9 cellular contexts compared by ENCODE assay signal in the genomic region with DNA sequence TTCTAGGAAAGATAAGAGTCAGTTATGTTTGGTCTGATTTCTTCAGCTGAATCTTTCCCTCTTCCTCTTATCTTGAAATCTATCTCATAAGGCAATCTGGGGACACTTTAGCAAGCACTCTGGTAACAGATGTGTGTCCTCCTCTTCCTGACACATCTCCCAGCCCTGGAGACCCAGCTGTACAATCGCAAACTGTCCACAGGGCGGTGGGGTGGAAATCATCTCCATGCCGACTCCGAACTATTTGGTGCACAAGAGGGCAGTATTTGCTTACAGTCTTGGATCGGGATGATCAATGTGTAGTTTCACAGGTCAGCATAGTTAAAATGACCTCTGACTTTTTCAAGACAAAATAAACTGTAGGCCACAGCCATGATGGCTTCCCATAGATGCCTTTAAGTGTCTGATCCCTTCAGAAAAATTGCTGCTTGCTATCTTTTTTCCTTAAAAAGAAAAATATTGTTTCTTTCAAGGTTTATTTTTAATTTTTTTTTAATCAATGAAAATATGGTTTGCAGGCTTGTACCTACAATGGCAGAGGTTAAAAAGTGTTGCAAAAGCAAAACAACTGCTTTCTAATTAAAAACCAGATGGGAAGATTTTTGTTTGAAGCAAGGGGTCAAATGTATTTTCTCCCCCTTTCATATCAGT. TPM values are rescaled to one million over a fixed set of nuclear protein-coding genes. Genes with fewer than 3 reads are reported as not detected.
DNase-seq lines count a peak whose midpoint lies in the region; ATAC-seq and TF ChIP-seq lines count a peak whose summit lies in the region.
"Had no signal": no experiment of that assay in that cellular context is flagged by ENCODE, and none has a peak within 500 bp of the region (broad histone marks: within the 10 kb centered on the region; RNA-seq: fewer than 3 reads in every experiment).

No MANE protein-coding gene starts in this region.

- BruUV-seq in Caco-2 (replicated peaks; lab: Mats Ljungman, UMichigan) = no TSS peak

- H3K36me3 Mint-ChIP-seq in Caco-2 (ENCODE audit: insufficient read depth, unreplicated experiment) = no peaks in the 10 kb centered on the region

- POLR2A ChIA-PET in Caco-2 (lab: Charles Lee) = interaction anchor here (0.6 to 1.0 kb wide), 2 partner anchors 326 to 580 kb away, joined by 3 to 4 read pairs; no protein-coding TSS in a partner anchor

- no peak overlapping the region for H3K4me3 Mint-ChIP-seq in Caco-2 (ENCODE audit: unreplicated experiment)
- H3K4me3 Mint-ChIP-seq: naive B cell had no signal

- H3K27me3 ChIP-seq in Caco-2 (replicated peaks; ENCODE audit: control insufficient read depth, insufficient read depth, low read length) (no peaks in the 10 kb centered on the region), Peyer's patch (no peaks in the 10 kb centered on the region), lung (ENCODE audit: control insufficient read depth, insufficient read depth) (no peaks in the 10 kb centered on the region)

- no peak overlapping the region for H3K27ac ChIP-seq in Peyer's patch
- H3K27ac ChIP-seq in lung (ENCODE audit: low read depth in 1 of 2, low read length in 1 of 2) = no peak overlapping the region

- ATAC-seq in lung (ENCODE audit: insufficient read depth, low FRiP score) (no peak), GM18511 (IDR thresholded peaks at IDR 0.05; ENCODE audit: unreplicated experiment) (no peak), GM18861 (IDR thresholded peaks at IDR 0.05; ENCODE audit: unreplicated experiment) (no peak)
- ATAC-seq in activated CD4-positive, CD25-positive, alpha-beta regulatory T cell treated with anti-CD3 and anti-CD28 coated beads, Interleukin-2, amount 50 U/mL, for 24 hours = no peak

- H3K36me3 ChIP-seq in Caco-2 (ENCODE audit: control insufficient read depth, insufficient read depth, low read length) (no peaks in the 10 kb centered on the region), Peyer's patch (no peaks in the 10 kb centered on the region), lung (ENCODE audit: control insufficient read depth in 2 of 2, insufficient read depth in 2 of 2, low read length in 2 of 2) (no peaks in the 10 kb centered on the region)

- H3K9me3 ChIP-seq in Caco-2 (no peaks in the 10 kb centered on the region), Peyer's patch (no peaks in the 10 kb centered on the region), lung (ENCODE audit: control insufficient read depth in 2 of 2, insufficient read depth in 1 of 2, low read length in 1 of 2) (peaks cover 0 to 2% of the 10 kb centered on the region in 2 donors)

- no peak for TF ChIP-seq POLR2A in Peyer's patch (IDR thresholded peaks at IDR 0.05)

- no peak for TF ChIP-seq EP300 in Ishikawa (IDR thresholded peaks at IDR 0.05; ENCODE audit: borderline replicate concordance)

- DNase-seq in Caco-2 (peak; percentile 81 to 83), Peyer's patch (peak in 1 of 3 donors; percentile 60), ecto neural progenitor cell (ENCODE audit: low spot score) (peak; percentile 72), lung (ENCODE audit: low spot score) (peak; percentile 40)
- DNase-seq: naive B cell had no signal

- CTCF ChIA-PET in Caco-2 (lab: Charles Lee) = interaction anchor here (0.6 to 1.0 kb wide), 7 partner anchors 9 to 434 kb away, joined by 3 to 5 read pairs (median 3); no protein-coding TSS in a partner anchor

- TF ChIP-seq RAD21 in Ishikawa (IDR thresholded peaks at IDR 0.05; ENCODE audit: low read depth) = peak; percentile 71

- H3K9me3 Mint-ChIP-seq in Caco-2 (ENCODE audit: unreplicated experiment) = no peaks in the 10 kb centered on the region
- H3K9me3 Mint-ChIP-seq: naive B cell had no signal

- WGBS in lung, 2 donors = 14 to 31% methylated on average over 5 of the region's 5 CpGs

- H3K4me1 ChIP-seq in Caco-2 (peaks cover 32% of the 10 kb centered on the region), Peyer's patch (no peaks in the 10 kb centered on the region), lung (ENCODE audit: control insufficient read depth in 2 of 2, insufficient read depth in 2 of 2, low read length in 2 of 2) (peaks cover 3 to 6% of the 10 kb centered on the region in 2 donors)

- TF ChIP-seq CTCF in Caco-2 (IDR thresholded peaks at IDR 0.05; ENCODE audit: insufficient read depth in 1 of 2, low read depth in 1 of 2, low read length in 1 of 2, severe bottlenecking in 1 of 2, unreplicated experiment in 1 of 2) (peak; percentile 76 to 93), Peyer's patch (IDR thresholded peaks at IDR 0.05) (peak in 4 of 6 experiments; percentile 40 to 81 (median 66)), lung (IDR thresholded peaks at IDR 0.05; ENCODE audit: control extremely low read depth, extremely low read depth) (peak; percentile 54)

- H3K27me3 Mint-ChIP-seq in Caco-2 (ENCODE audit: insufficient read depth, unreplicated experiment) = no peaks in the 10 kb centered on the region
- H3K27me3 Mint-ChIP-seq: naive B cell had no signal

- peaks cover 22% of the 10 kb centered on the region for H3K4me1 Mint-ChIP-seq in Caco-2 (ENCODE audit: low read depth, unreplicated experiment)

- intact Hi-C loops in Caco-2 (cut with micrococcal nuclease; ENCODE audit: unreplicated experiment) = loop anchor here (1.0 to 2.0 kb wide), 2 partner anchors 255 to 332 kb away; no protein-coding TSS in a partner anchor

- peak overlapping the region; percentile 20 for H3K27ac Mint-ChIP-seq in Caco-2 (ENCODE audit: unreplicated experiment)

- H3K4me3 ChIP-seq in Caco-2 (ENCODE audit: low read depth, low read length) (no peak overlapping the region), Peyer's patch (no peak overlapping the region), lung (no peak overlapping the region)

TF ChIP-seq in Ishikawa, 13 proteins besides CTCF, POLR2A, EP300 and RAD21:
- TF ChIP-seq CEBPB (IDR thresholded peaks at IDR 0.05) (no peak), TAF1 (IDR thresholded peaks at IDR 0.05; ENCODE audit: low read depth) (no peak), YY1 (IDR thresholded peaks at IDR 0.05; ENCODE audit: low read depth) (no peak), CREB1 (IDR thresholded peaks at IDR 0.05; ENCODE audit: low read depth) (no peak), EGR1 (IDR thresholded peaks at IDR 0.05) (no peak), MAX (IDR thresholded peaks at IDR 0.05) (no peak), ZBTB7A (IDR thresholded peaks at IDR 0.05; ENCODE audit: low read depth) (no peak), TEAD4 (IDR thresholded peaks at IDR 0.05) (no peak), NFIC (IDR thresholded peaks at IDR 0.05) (no peak), FOXM1 (IDR thresholded peaks at IDR 0.05; ENCODE audit: borderline replicate concordance, low read depth) (no peak), TCF12 (IDR thresholded peaks at IDR 0.05; ENCODE audit: low read depth) (no peak)
- TF ChIP-seq, protein P1, sequence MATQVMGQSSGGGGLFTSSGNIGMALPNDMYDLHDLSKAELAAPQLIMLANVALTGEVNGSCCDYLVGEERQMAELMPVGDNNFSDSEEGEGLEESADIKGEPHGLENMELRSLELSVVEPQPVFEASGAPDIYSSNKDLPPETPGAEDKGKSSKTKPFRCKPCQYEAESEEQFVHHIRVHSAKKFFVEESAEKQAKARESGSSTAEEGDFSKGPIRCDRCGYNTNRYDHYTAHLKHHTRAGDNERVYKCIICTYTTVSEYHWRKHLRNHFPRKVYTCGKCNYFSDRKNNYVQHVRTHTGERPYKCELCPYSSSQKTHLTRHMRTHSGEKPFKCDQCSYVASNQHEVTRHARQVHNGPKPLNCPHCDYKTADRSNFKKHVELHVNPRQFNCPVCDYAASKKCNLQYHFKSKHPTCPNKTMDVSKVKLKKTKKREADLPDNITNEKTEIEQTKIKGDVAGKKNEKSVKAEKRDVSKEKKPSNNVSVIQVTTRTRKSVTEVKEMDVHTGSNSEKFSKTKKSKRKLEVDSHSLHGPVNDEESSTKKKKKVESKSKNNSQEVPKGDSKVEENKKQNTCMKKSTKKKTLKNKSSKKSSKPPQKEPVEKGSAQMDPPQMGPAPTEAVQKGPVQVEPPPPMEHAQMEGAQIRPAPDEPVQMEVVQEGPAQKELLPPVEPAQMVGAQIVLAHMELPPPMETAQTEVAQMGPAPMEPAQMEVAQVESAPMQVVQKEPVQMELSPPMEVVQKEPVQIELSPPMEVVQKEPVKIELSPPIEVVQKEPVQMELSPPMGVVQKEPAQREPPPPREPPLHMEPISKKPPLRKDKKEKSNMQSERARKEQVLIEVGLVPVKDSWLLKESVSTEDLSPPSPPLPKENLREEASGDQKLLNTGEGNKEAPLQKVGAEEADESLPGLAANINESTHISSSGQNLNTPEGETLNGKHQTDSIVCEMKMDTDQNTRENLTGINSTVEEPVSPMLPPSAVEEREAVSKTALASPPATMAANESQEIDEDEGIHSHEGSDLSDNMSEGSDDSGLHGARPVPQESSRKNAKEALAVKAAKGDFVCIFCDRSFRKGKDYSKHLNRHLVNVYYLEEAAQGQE (IDR thresholded peaks at IDR 0.05; ENCODE audit: low read depth) = no peak
- TF ChIP-seq, protein P2, sequence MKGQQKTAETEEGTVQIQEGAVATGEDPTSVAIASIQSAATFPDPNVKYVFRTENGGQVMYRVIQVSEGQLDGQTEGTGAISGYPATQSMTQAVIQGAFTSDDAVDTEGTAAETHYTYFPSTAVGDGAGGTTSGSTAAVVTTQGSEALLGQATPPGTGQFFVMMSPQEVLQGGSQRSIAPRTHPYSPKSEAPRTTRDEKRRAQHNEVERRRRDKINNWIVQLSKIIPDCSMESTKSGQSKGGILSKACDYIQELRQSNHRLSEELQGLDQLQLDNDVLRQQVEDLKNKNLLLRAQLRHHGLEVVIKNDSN (IDR thresholded peaks at IDR 0.05) = no peak

RNA-seq across cellular contexts. Expression of gene EEFSEC, which starts 17.7 kb away (rescaled TPM):
- total RNA-seq in Caco-2 (2022) (13.8 and 14.0 TPM in 2 replicates), Peyer's patch (10 to 100 TPM; 11.7 to 50.3 (median 19.6) TPM), lung (10 to 100 TPM in 1 of 2 donors, 1 to 10 TPM in 1; 9.8 to 20.1 TPM)
- 10 to 100 TPM; 10.9 to 12.4 TPM for polyA plus RNA-seq in lung

RNA-seq across cellular contexts. Expression of gene RUVBL1, which starts 47.4 kb away (rescaled TPM):
- total RNA-seq in Caco-2 (2022) = 53.3 and 56.4 TPM in 2 replicates
- 10 to 100 TPM in 3 of 4 donors, 1 to 10 TPM in 1; 8.9 to 22.3 (median 14.5) TPM for total RNA-seq in Peyer's patch
- 10 to 100 TPM; 39.6 to 43.9 TPM for total RNA-seq in lung
- 10 to 100 TPM; 26.6 to 53.7 TPM for polyA plus RNA-seq in lung
